Comparison of ENCODE assay signal across 8 cellular contexts in the genomic region with DNA sequence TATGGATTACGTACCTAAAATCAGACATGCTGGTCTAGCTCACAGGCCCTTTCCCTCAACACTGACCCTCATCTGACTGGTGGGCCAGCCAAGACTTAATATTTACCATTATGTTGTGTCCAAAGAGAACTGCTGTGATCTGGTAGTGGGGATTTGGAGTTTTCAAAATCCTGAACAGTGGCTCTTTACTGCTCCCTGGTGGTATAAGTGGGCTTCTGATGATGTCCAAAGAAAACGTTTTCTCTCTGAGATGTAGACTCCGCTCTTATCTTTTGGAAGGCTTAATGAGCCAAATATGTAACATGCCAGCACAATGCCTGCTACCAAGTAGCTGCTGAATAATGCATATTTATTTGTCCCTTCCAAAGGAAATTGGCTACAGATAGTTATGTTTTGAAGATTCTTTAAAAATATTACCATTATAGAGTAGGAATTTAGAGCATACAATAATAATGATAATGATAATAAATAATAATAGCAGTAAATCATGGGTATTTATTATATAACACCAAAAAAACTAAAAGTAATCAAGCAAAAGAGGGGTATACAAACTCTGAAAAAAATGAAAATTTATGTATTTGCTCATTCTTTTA.
DNase-seq lines count a peak whose midpoint lies in the region; ATAC-seq and TF ChIP-seq lines count a peak whose summit lies in the region.

No MANE protein-coding gene starts in this region.

- H3K27me3 Mint-ChIP-seq in activated T-helper 17 cell treated with anti-CD3 and anti-CD28 coated beads, Interleukin-2, amount 50 U/mL, for 72 hours: peaks cover 17% of the 10 kb centered on the region

- no peak overlapping the region for H3K27ac Mint-ChIP-seq in activated T-helper 17 cell treated with anti-CD3 and anti-CD28 coated beads, Interleukin-2, amount 50 U/mL, for 72 hours

- intact Hi-C loops in colonic mucosa (cut with DNase I) (loop anchor here (10.0 kb wide), 3 partner anchors 360 to 610 kb away; no protein-coding TSS in a partner anchor), lower lobe of right lung (cut with DNase I) (loop anchor here (10.0 kb wide), 1 partner anchor 510 kb away; no protein-coding TSS in a partner anchor), aorta (cut with DNase I) (loop anchor here (5.0 to 10.0 kb wide), 4 partner anchors 200 to 787 kb away; no protein-coding TSS in a partner anchor)

- ATAC-seq in HG03432 (IDR thresholded peaks at IDR 0.05; ENCODE audit: unreplicated experiment) (peak; percentile 55), lower lobe of right lung (peak; percentile 71 to 76), aorta (ENCODE audit: low FRiP score) (peak; percentile 85)
- ATAC-seq in activated T-helper 17 cell treated with anti-CD3 and anti-CD28 coated beads, Interleukin-2, amount 50 U/mL, for 72 hours (replicated peaks): no peak

- H3K4me3 ChIP-seq in NT2/D1 (ENCODE audit: insufficient read length, low read depth) (no peak overlapping the region), colonic mucosa (no peak overlapping the region), lower lobe of right lung (no peak overlapping the region), aorta (ENCODE audit: low read length in 2 of 2) (no peak overlapping the region)

- H3K27ac ChIP-seq in colonic mucosa (no peak overlapping the region), lower lobe of right lung (no peak overlapping the region), aorta (ENCODE audit: low read depth in 1 of 2, low read length in 2 of 2) (no peak overlapping the region)

- no peak overlapping the region for H3K9ac ChIP-seq in NT2/D1 (ENCODE audit: insufficient read length, low read depth)
- H3K9ac ChIP-seq in colonic mucosa (ENCODE audit: low read depth in 2 of 2, low read length in 2 of 2): no peak overlapping the region

- peak; percentile 47 for TF ChIP-seq CTCF in colonic mucosa (IDR thresholded peaks at IDR 0.05)
- peak; percentile 67 for TF ChIP-seq CTCF in lower lobe of right lung (IDR thresholded peaks at IDR 0.05)

- H3K9me3 Mint-ChIP-seq in activated T-helper 17 cell treated with anti-CD3 and anti-CD28 coated beads, Interleukin-2, amount 50 U/mL, for 72 hours: no peaks in the 10 kb centered on the region

- H3K27me3 ChIP-seq in NT2/D1 (ENCODE audit: insufficient read depth, insufficient read length) (no peaks in the 10 kb centered on the region), colonic mucosa (no peaks in the 10 kb centered on the region), lower lobe of right lung (ENCODE audit: low read depth) (no peaks in the 10 kb centered on the region), aorta (ENCODE audit: control insufficient read depth in 1 of 2, insufficient read depth in 2 of 2, low read length in 1 of 2) (no peaks in the 10 kb centered on the region)

- no peaks in the 10 kb centered on the region for H3K36me3 ChIP-seq in NT2/D1 (ENCODE audit: insufficient read depth, insufficient read length, low read length)
- H3K36me3 ChIP-seq in colonic mucosa: no peaks in the 10 kb centered on the region
- H3K36me3 ChIP-seq in lower lobe of right lung: no peaks in the 10 kb centered on the region
- no peaks in the 10 kb centered on the region for H3K36me3 ChIP-seq in aorta (ENCODE audit: control insufficient read depth in 1 of 2, insufficient read depth in 2 of 2, low read length in 1 of 2)

- H3K4me1 ChIP-seq in NT2/D1 (ENCODE audit: insufficient read depth, insufficient read length) (no peaks in the 10 kb centered on the region), colonic mucosa (no peaks in the 10 kb centered on the region), lower lobe of right lung (no peaks in the 10 kb centered on the region), aorta (ENCODE audit: control insufficient read depth in 1 of 2, insufficient read depth in 2 of 2, low read length in 2 of 2) (peaks cover 0 to 2% of the 10 kb centered on the region in 2 donors)

- no peaks in the 10 kb centered on the region for H3K4me1 Mint-ChIP-seq in activated T-helper 17 cell treated with anti-CD3 and anti-CD28 coated beads, Interleukin-2, amount 50 U/mL, for 72 hours

- 20 to 23% methylated on average over 3 of the region's 3 CpGs for WGBS in aorta, 2 donors

- DNase-seq in NCI-H510A treated with DMSO at 0.1 percent for 48 hours (lab: John Stamatoyannopoulos, UW): peak; percentile 56
- DNase-seq in NCI-H510A (lab: John Stamatoyannopoulos, UW): no peak
- DNase-seq in NT2/D1 (ENCODE audit: low read depth, low spot score): peak; percentile 61
- peak; percentile 40 for DNase-seq in colonic mucosa
- no peak for DNase-seq in lower lobe of right lung
- no peak for DNase-seq in aorta

- H3K4me3 Mint-ChIP-seq in activated T-helper 17 cell treated with anti-CD3 and anti-CD28 coated beads, Interleukin-2, amount 50 U/mL, for 72 hours: no peak overlapping the region

- H3K36me3 Mint-ChIP-seq in activated T-helper 17 cell treated with anti-CD3 and anti-CD28 coated beads, Interleukin-2, amount 50 U/mL, for 72 hours (ENCODE audit: low read depth): no peaks in the 10 kb centered on the region

- no peaks in the 10 kb centered on the region for H3K9me3 ChIP-seq in NT2/D1 (ENCODE audit: insufficient read depth, low read length)
- H3K9me3 ChIP-seq in colonic mucosa: no peaks in the 10 kb centered on the region
- H3K9me3 ChIP-seq in lower lobe of right lung: no peaks in the 10 kb centered on the region
- no peaks in the 10 kb centered on the region for H3K9me3 ChIP-seq in aorta (ENCODE audit: control insufficient read depth, low read length)

Comparison
In these comparisons a context has a peak if more than half of its experiments do, and no peak if none do; other contexts are left out.
1. DNase-seq: peak in NCI-H510A treated with DMSO at 0.1 percent for 48 hours (single experiment), NT2/D1 (single experiment) and colonic mucosa (single experiment); none in NCI-H510A (single experiment), lower lobe of right lung (single experiment) and aorta (0 of 2).